ENCODE assay signal across 9 cellular contexts in genomic region chr5:10145922-10146321, GRCh38.
DNase-seq lines count a peak whose midpoint lies in the region; ATAC-seq and TF ChIP-seq lines count a peak whose summit lies in the region.
"Had no signal": no experiment of that assay in that cellular context is flagged by ENCODE, and none has a peak within 500 bp of the region (broad histone marks: within the 10 kb centered on the region; RNA-seq: fewer than 3 reads in every experiment).

No MANE protein-coding gene starts in this region.

- H3K9me3 Mint-ChIP-seq in T-cell = no peaks in the 10 kb centered on the region
- no peaks in the 10 kb centered on the region for H3K9me3 Mint-ChIP-seq in naive thymus-derived CD8-positive, alpha-beta T cell
- H3K9me3 Mint-ChIP-seq: stimulated activated naive B cell treated with anti-CD40 and anti-IgM and Interleukin-4, amounts not matched to agents 10 μg/mL and 1 μg/mL and 100 μg/mL, for 72 hours had no signal

- intact Hi-C loops in aorta (cut with DNase I) = no loop called here

- H3K36me3 Mint-ChIP-seq in T-cell = no peaks in the 10 kb centered on the region
- no peaks in the 10 kb centered on the region for H3K36me3 Mint-ChIP-seq in naive thymus-derived CD8-positive, alpha-beta T cell
- H3K36me3 Mint-ChIP-seq: stimulated activated naive B cell treated with anti-CD40 and anti-IgM and Interleukin-4, amounts not matched to agents 10 μg/mL and 1 μg/mL and 100 μg/mL, for 72 hours had no signal

- no peaks in the 10 kb centered on the region for H3K4me1 ChIP-seq in aorta (ENCODE audit: control insufficient read depth in 1 of 2, insufficient read depth in 2 of 2, low read length in 2 of 2)

- H3K27ac ChIP-seq in 22Rv1 (no peak overlapping the region), aorta (ENCODE audit: low read depth in 1 of 2, low read length in 2 of 2) (no peak overlapping the region)

- no peak overlapping the region for H3K27ac Mint-ChIP-seq in T-cell
- H3K27ac Mint-ChIP-seq in naive thymus-derived CD8-positive, alpha-beta T cell = no peak overlapping the region
- H3K27ac Mint-ChIP-seq: stimulated activated naive B cell treated with anti-CD40 and anti-IgM and Interleukin-4, amounts not matched to agents 10 μg/mL and 1 μg/mL and 100 μg/mL, for 72 hours had no signal

- H3K4me1 Mint-ChIP-seq in T-cell = no peaks in the 10 kb centered on the region
- H3K4me1 Mint-ChIP-seq in naive thymus-derived CD8-positive, alpha-beta T cell = no peaks in the 10 kb centered on the region
- H3K4me1 Mint-ChIP-seq: stimulated activated naive B cell treated with anti-CD40 and anti-IgM and Interleukin-4, amounts not matched to agents 10 μg/mL and 1 μg/mL and 100 μg/mL, for 72 hours had no signal

- TF ChIP-seq CTCF in 22Rv1 (IDR thresholded peaks at IDR 0.05) = peak; percentile 29

- WGBS in aorta, 2 donors = 60 to 71% methylated on average over 5 of the region's 5 CpGs

- H3K36me3 ChIP-seq in aorta (ENCODE audit: control insufficient read depth in 1 of 2, insufficient read depth in 2 of 2, low read length in 1 of 2) = no peaks in the 10 kb centered on the region

- CTCF ChIA-PET in T-cell (lab: Charles Lee) = no interaction called here

- H3K27me3 ChIP-seq in aorta (ENCODE audit: control insufficient read depth in 1 of 2, insufficient read depth in 2 of 2, low read length in 1 of 2) = no peaks in the 10 kb centered on the region

- no peak overlapping the region for H3K4me3 Mint-ChIP-seq in T-cell
- H3K4me3 Mint-ChIP-seq in naive thymus-derived CD8-positive, alpha-beta T cell = no peak overlapping the region
- H3K4me3 Mint-ChIP-seq: stimulated activated naive B cell treated with anti-CD40 and anti-IgM and Interleukin-4, amounts not matched to agents 10 μg/mL and 1 μg/mL and 100 μg/mL, for 72 hours had no signal

- POLR2A ChIA-PET in T-cell (lab: Charles Lee) = no interaction called here
- POLR2A ChIA-PET in naive thymus-derived CD8-positive, alpha-beta T cell (lab: Charles Lee) = no interaction called here

- peak; percentile 60 for DNase-seq in NOMO-1 treated with DMSO at 0.1 percent for 48 hours (lab: John Stamatoyannopoulos, UW; ENCODE audit: unreplicated experiment)
- DNase-seq in fibroblast of the conjunctiva (ENCODE audit: low read depth) = peak; percentile 30
- DNase-seq in stimulated activated CD4-positive, alpha-beta T cell treated with anti-CD3 and anti-CD28 coated beads, Interleukin-4, amount 100 ng/mL, for 4 hours = no peak
- DNase-seq in aorta = no peak
- no peak for DNase-seq in T-cell
- no peak for DNase-seq in naive thymus-derived CD8-positive, alpha-beta T cell
- DNase-seq: stimulated activated naive B cell treated with anti-CD40 and anti-IgM and Interleukin-4, amounts not matched to agents 10 μg/mL and 1 μg/mL and 100 μg/mL, for 72 hours had no signal

- H3K27me3 Mint-ChIP-seq in T-cell = peaks cover 7 to 11% of the 10 kb centered on the region in 2 donors
- peaks cover 0 to 6% (median 0%) of the 10 kb centered on the region in 5 donors for H3K27me3 Mint-ChIP-seq in naive thymus-derived CD8-positive, alpha-beta T cell
- H3K27me3 Mint-ChIP-seq: stimulated activated naive B cell treated with anti-CD40 and anti-IgM and Interleukin-4, amounts not matched to agents 10 μg/mL and 1 μg/mL and 100 μg/mL, for 72 hours had no signal

- no peaks in the 10 kb centered on the region for H3K9me3 ChIP-seq in aorta (ENCODE audit: control insufficient read depth, low read length)

- peak; percentile 63 for ATAC-seq in GM18519 (IDR thresholded peaks at IDR 0.05; ENCODE audit: low FRiP score, unreplicated experiment)
- ATAC-seq in aorta (ENCODE audit: low FRiP score) = no peak
- no peak for ATAC-seq in T-cell (replicated peaks in 1 of 4)
- ATAC-seq in naive thymus-derived CD8-positive, alpha-beta T cell = no peak

- no peak overlapping the region for H3K4me3 ChIP-seq in aorta (ENCODE audit: low read length in 2 of 2)

Comparison
In these comparisons a context has a peak if more than half of its experiments do, and no peak if none do; other contexts are left out.
1. DNase-seq: peak in NOMO-1 treated with DMSO at 0.1 percent for 48 hours (single experiment) and fibroblast of the conjunctiva (single experiment); none in stimulated activated CD4-positive, alpha-beta T cell treated with anti-CD3 and anti-CD28 coated beads, Interleukin-4, amount 100 ng/mL, for 4 hours (0 of 2), aorta (0 of 2), T-cell (0 of 34) and naive thymus-derived CD8-positive, alpha-beta T cell (0 of 10).